Comparison of ENCODE assay signal across 1 cellular context in genomic region chr16:27237229-27238015, GRCh38.
TF ChIP-seq lines count a peak whose summit lies in the region.

No MANE protein-coding gene starts in this region.

TF ChIP-seq in H1, 55 proteins besides CTCF, POLR2A, EP300 and RAD21:
- TF ChIP-seq JUND (IDR thresholded peaks at IDR 0.05; ENCODE audit: low read length) (no peak), SP2 (IDR thresholded peaks at IDR 0.05; ENCODE audit: low read length) (no peak), HDAC6 (IDR thresholded peaks at IDR 0.05; ENCODE audit: low read depth, low read length) (no peak), NANOG (IDR thresholded peaks at IDR 0.05; ENCODE audit: insufficient read depth, low read depth, low read length, poor library complexity, severe bottlenecking) (no peak), FOSL1 (IDR thresholded peaks at IDR 0.05; ENCODE audit: insufficient read depth, low read depth, low read length) (no peak), ZNF274 (IDR thresholded peaks at IDR 0.05; ENCODE audit: borderline replicate concordance, extremely low read depth, low read length) (no peak), ASH2L (IDR thresholded peaks at IDR 0.05; ENCODE audit: low read length) (no peak), KDM5A (IDR thresholded peaks at IDR 0.05; ENCODE audit: low read length) (no peak), SIN3A (conservative IDR thresholded peaks at IDR 0.05 in 1 of 2, IDR thresholded peaks at IDR 0.05 in 1 of 2; ENCODE audit: low read depth in 1 of 2, low read length in 2 of 2) (no peak), SUZ12 (IDR thresholded peaks at IDR 0.05; ENCODE audit: low read length) (no peak), BACH1 (IDR thresholded peaks at IDR 0.05; ENCODE audit: low read length) (no peak), GABPA (IDR thresholded peaks at IDR 0.05; ENCODE audit: borderline replicate concordance, insufficient read depth, low read length) (no peak), RBBP5 (IDR thresholded peaks at IDR 0.05; ENCODE audit: borderline replicate concordance, low read depth, low read length) (no peak), CBX8 (IDR thresholded peaks at IDR 0.05; ENCODE audit: borderline replicate concordance, low read depth, low read length) (no peak), POLR2AphosphoS5 (IDR thresholded peaks at IDR 0.05; ENCODE audit: low read depth, low read length) (no peak), RXRA (IDR thresholded peaks at IDR 0.05; ENCODE audit: insufficient read depth, low read depth, low read length) (no peak), HDAC2 (IDR thresholded peaks at IDR 0.05; ENCODE audit: borderline replicate concordance in 1 of 2, low read depth in 2 of 2, low read length in 2 of 2) (no peak), NRF1 (IDR thresholded peaks at IDR 0.05; ENCODE audit: low read depth, low read length) (no peak), TAF7 (optimal IDR thresholded peaks at IDR 0.05; ENCODE audit: borderline replicate concordance, low read depth, low read length) (no peak), SP1 (IDR thresholded peaks at IDR 0.05; ENCODE audit: low read depth, low read length) (no peak)
